ENCODE assay signal across 1 cellular context in the genomic region with DNA sequence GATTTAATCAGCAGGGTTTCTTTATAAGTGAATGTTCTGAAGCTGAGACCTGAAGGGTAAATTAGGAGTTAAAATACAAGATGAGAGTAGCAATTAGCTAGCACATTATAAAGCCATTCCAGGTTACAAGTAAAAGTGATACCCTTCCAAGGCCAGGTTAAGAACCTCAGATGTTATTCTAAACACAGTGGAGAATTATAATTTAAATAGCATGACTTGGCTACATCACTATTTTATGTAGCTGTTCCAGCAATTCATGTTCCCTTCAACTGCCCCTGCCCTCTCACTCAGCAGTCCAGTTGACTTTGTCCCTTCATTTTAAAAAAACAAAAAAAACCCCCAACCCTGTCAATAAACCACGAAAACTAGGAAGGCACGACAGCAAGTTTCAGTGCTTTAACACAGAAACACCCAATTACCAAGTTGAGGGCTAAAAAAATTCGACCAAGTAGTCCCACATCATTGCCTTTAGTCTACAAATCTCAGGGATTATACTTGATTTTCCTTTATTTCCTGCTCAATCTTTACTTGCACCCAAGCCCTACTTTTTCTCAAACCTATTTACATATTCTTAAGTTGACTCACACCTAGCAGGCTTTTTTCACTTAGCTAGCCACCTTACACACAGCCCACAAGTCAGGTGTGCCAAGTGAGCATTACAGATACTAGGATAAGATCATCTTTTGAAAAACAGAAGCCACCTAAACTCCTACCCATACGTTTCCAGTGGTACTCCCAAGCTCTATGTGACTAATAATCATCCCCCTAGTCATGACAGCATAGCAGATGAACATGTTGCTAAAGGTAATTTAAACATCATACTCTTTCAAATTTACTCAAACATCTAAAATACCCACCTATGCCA.
A peak's percentile ranks its signal among the peaks of the same experiment; 100 is the strongest.
TF ChIP-seq lines count a peak whose summit lies in the region.

No MANE protein-coding gene starts in this region.

TF ChIP-seq in H1, 55 proteins besides CTCF, POLR2A, EP300 and RAD21:
- peak; percentile 12; the same call in 1 of the 2 replicates for TF ChIP-seq POLR2AphosphoS5 (IDR thresholded peaks at IDR 0.05; ENCODE audit: low read depth, low read length)
- no peak for TF ChIP-seq JUN (IDR thresholded peaks at IDR 0.05; ENCODE audit: low read depth, low read length)
- no peak for TF ChIP-seq SIRT6 (IDR thresholded peaks at IDR 0.05; ENCODE audit: low read length)
- no peak for TF ChIP-seq BACH1 (IDR thresholded peaks at IDR 0.05; ENCODE audit: low read length)
TF ChIP-seq in H1: peak in this region for 1.
